8 cellular contexts compared by ENCODE assay signal in the genomic region with DNA sequence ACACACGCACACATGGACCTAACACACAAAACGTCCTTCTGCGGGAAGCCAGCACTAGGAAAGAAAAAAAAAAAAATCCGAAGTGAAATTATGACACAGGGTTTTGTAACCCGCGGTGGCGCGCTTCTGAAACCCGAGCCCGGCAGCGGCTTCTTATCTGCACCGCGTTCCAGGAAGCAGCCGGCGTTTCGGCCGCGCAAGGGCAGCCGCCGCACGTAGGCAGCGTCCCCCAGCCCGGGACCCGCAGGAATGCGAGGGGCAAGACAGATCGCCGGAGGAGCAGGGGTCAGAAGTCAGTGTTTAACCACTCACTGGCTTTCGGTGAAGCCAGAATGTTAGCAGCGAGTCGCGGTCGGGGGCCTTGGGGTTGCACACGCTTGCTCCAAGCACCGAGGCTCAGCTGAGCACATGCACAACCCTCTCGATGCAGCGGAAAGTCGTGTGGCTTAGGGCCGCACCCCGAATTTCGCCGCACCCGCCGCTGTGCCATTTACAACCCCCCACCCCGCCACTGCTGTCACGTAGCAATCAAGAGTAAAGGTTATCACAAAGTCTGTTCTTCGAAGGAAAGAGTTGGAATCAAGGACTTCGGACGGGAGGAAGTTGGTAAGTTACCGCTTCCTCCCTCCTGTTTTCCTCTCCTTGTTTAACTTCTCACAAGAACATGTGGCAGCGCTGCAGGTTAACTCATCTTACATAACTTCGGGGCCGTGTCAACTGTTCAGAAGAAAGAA.
DNase-seq lines count a peak whose midpoint lies in the region; ATAC-seq and TF ChIP-seq lines count a peak whose summit lies in the region.

No MANE protein-coding gene starts in this region.

- H3K27me3 ChIP-seq in endodermal cell (ENCODE audit: control insufficient read depth, insufficient read depth, low read length, poor library complexity, severe bottlenecking) = peaks cover 17% of the 10 kb centered on the region

- H3K9me3 ChIP-seq in endodermal cell (ENCODE audit: control insufficient read depth, low read length) = no peaks in the 10 kb centered on the region

- no peak for TF ChIP-seq CTCF in endodermal cell (conservative IDR thresholded peaks at IDR 0.05)
- no peak for TF ChIP-seq CTCF in mesothelial cell of epicardium (IDR thresholded peaks at IDR 0.05; ENCODE audit: unreplicated experiment)

- H3K4me1 ChIP-seq in endodermal cell (ENCODE audit: control insufficient read depth, insufficient read depth, low read length) = peaks cover 2% of the 10 kb centered on the region

- H3K27me3 Mint-ChIP-seq in endodermal cell (ENCODE audit: insufficient read depth) (peaks cover 50% of the 10 kb centered on the region), mesothelial cell of epicardium (ENCODE audit: low read depth) (no peaks in the 10 kb centered on the region)

- H3K36me3 Mint-ChIP-seq in endodermal cell (ENCODE audit: low read depth) = no peaks in the 10 kb centered on the region
- H3K36me3 Mint-ChIP-seq in mesothelial cell of epicardium = peaks cover 2% of the 10 kb centered on the region

- H3K4me1 Mint-ChIP-seq in endodermal cell = peaks cover 26% of the 10 kb centered on the region
- peaks cover 49% of the 10 kb centered on the region for H3K4me1 Mint-ChIP-seq in mesothelial cell of epicardium

- peak overlapping the region; percentile 75 for H3K27ac ChIP-seq in endodermal cell (ENCODE audit: low read depth, low read length)

- DNase-seq in NCI-H1105 treated with DMSO at 0.1 percent for 48 hours (lab: John Stamatoyannopoulos, UW) (peak; percentile 25), NCI-H1105 (lab: John Stamatoyannopoulos, UW) (no peak), NK-92 (lab: John Stamatoyannopoulos, UW; ENCODE audit: unreplicated experiment) (peak; percentile 7), endodermal cell (peak; percentile 91), mesothelial cell of epicardium (ENCODE audit: low spot score in 2 of 2, unreplicated experiment in 2 of 2) (peak; percentile 51 to 75)
- DNase-seq in activated CD8-positive, alpha-beta memory T cell treated with anti-CD3 and anti-CD28 coated beads, Interleukin-2, amount 50 U/mL, for 24 hours (ENCODE audit: extremely low read depth) = peak; percentile 76
- DNase-seq in stimulated activated CD8-positive, alpha-beta memory T cell treated with anti-CD3 and anti-CD28 coated beads, Interleukin-15, amount 100 ng/mL, for 4 hours (ENCODE audit: low read depth in 2 of 2) = peak; percentile 50 to 54

- H3K9ac ChIP-seq in endodermal cell (ENCODE audit: extremely low read depth, low read length, poor library complexity, severe bottlenecking) = peak overlapping the region; percentile 66

- H3K4me3 Mint-ChIP-seq in endodermal cell (peak overlapping the region; percentile 63), mesothelial cell of epicardium (peak overlapping the region; percentile 75)

- WGBS in endodermal cell (ENCODE audit: insufficient coverage in 1 of 2, insufficient read length in 1 of 2), 2 experiments = 18 to 35% methylated on average over 13 to 52 of the region's 52 CpGs

- peak; percentile 65 for ATAC-seq in HG03045 (IDR thresholded peaks at IDR 0.05; ENCODE audit: unreplicated experiment)

- H3K9me3 Mint-ChIP-seq in endodermal cell (peaks cover 6% of the 10 kb centered on the region), mesothelial cell of epicardium (peaks cover under 1% of the 10 kb centered on the region)

- H3K27ac Mint-ChIP-seq in endodermal cell (peak overlapping the region; percentile 76), mesothelial cell of epicardium (peak overlapping the region; percentile 95)

- no peaks in the 10 kb centered on the region for H3K36me3 ChIP-seq in endodermal cell (ENCODE audit: control insufficient read depth, insufficient read depth, low read length)

- peak overlapping the region; percentile 84 for H3K4me3 ChIP-seq in endodermal cell (ENCODE audit: low read length)
